In the genomic region with DNA sequence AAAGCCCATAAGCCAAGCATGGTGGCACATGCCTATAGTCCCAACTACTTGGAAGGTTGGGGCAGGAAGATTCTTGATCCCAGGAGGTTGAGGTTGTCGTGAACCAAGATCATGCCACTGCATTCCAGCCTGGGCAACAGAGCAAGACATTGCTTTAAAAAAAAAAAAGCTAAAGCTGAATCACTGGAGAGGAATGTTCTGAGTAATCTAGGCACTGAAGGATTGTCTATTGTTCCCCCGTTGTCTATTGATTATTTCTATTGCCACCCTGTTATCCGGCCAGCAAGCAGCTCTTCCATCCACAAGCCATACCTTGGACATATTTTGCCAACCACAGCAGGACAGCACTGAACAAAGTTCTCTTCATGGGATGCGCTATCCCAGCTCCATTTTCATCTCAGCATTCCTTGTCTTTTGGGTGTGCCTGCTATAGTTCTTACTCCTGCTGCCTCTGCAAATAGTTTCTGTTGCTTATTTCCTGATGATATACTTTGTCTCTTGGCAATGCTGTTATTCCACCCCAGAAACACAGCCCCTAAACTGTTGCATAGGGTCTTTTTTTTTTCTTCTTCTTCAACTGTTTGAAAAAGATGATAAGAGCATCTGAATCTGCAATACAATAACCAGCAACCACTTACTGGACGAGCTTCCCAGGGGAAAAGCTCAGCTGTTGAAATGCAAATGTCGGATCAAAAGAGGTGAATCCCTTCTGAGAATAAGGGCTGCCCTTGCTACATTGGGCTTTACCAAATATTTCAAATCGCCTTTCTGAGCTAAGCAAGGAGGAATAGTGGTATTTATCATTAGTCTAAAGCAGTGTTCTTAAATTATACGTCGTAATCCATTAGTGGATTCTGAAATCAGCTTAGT, we compare ENCODE assay signal across 13 cellular contexts. TPM values are rescaled to one million over a fixed set of nuclear protein-coding genes. Genes with fewer than 3 reads are reported as not detected.
DNase-seq lines count a peak whose midpoint lies in the region; ATAC-seq and TF ChIP-seq lines count a peak whose summit lies in the region.
"Had no signal": no experiment of that assay in that cellular context is flagged by ENCODE, and none has a peak within 500 bp of the region (broad histone marks: within the 10 kb centered on the region; RNA-seq: fewer than 3 reads in every experiment).

No MANE protein-coding gene starts in this region.

- H3F3A ChIP-seq in PC-3 (ENCODE audit: low read length, unreplicated experiment), result no peaks in the 10 kb centered on the region

- DNase-seq in H7, result peak; percentile 55
- peak; percentile 63 for DNase-seq in PC-3
- DNase-seq in esophagus muscularis mucosa (ENCODE audit: extremely low spot score), result peak; percentile 47
- DNase-seq in non-pigmented ciliary epithelial cell (ENCODE audit: low read depth), result peak; percentile 6
- DNase-seq in left colon, result no peak
- DNase-seq in NCI-H2227 (lab: John Stamatoyannopoulos, UW; ENCODE audit: unreplicated experiment), result no peak
- no peak for DNase-seq in activated naive CD4-positive, alpha-beta T cell treated with anti-CD3 and anti-CD28 coated beads, Interleukin-2, amount 50 U/mL, for 16 hours
- DNase-seq in stimulated activated naive CD8-positive, alpha-beta T cell treated with anti-CD3 and anti-CD28 coated beads, Interleukin-15, amount 100 ng/mL, for 72 hours, result no peak
- DNase-seq: activated CD4-positive, alpha-beta T cell treated with anti-CD3 and anti-CD28 coated beads, Interleukin-2, amount 50 U/mL, for 1 hour; activated effector memory CD4-positive, alpha-beta T cell treated with Interleukin-2 at 50 U/mL for 16 hours; T-helper 1 cell had no signal

- ATAC-seq in PC-3 (peak; percentile 60), left colon (no peak)
- ATAC-seq in stimulated activated naive CD8-positive, alpha-beta T cell treated with anti-CD3 and anti-CD28 coated beads, Interleukin-15, amount 100 ng/mL, for 72 hours, result no peak

- no peak overlapping the region for H3K9ac ChIP-seq in PC-3 (ENCODE audit: low read length)

- POLR2A ChIA-PET in PC-3 (lab: Charles Lee; ENCODE audit: unreplicated experiment), result interaction anchor here (0.6 kb wide), 1 partner anchor 352 kb away, joined by 3 read pairs; no protein-coding TSS in a partner anchor

- H3K79me2 ChIP-seq in PC-3 (ENCODE audit: low read length), result no peaks in the 10 kb centered on the region

- H3K27ac ChIP-seq in PC-3 (ENCODE audit: low read length) (no peak overlapping the region), esophagus muscularis mucosa (replicated peaks in 1 of 4) (no peak overlapping the region)
- H3K27ac ChIP-seq: prostate gland had no signal

- H3K27me3 ChIP-seq in H7 (ENCODE audit: control insufficient read depth, insufficient read depth, low read length) (no peaks in the 10 kb centered on the region; the same call in 1 of the 2 replicates), PC-3 (ENCODE audit: low read length) (no peaks in the 10 kb centered on the region), esophagus muscularis mucosa (peaks cover 0 to 2% (median 0%) of the 10 kb centered on the region in 4 donors)

- no peaks in the 10 kb centered on the region for H3K9me2 ChIP-seq in PC-3 (replicated peaks; ENCODE audit: low read length)

- no TSS peak for BruUV-seq in PC-3 (replicated peaks; lab: Mats Ljungman, UMichigan)

- 75% methylated on average over 9 of the region's 9 CpGs for WGBS in esophagus muscularis mucosa

- no peaks in the 10 kb centered on the region for H3K4me1 Mint-ChIP-seq in stimulated activated naive CD8-positive, alpha-beta T cell treated with anti-CD3 and anti-CD28 coated beads, Interleukin-15, amount 100 ng/mL, for 72 hours

- H3K4me3 Mint-ChIP-seq in stimulated activated naive CD8-positive, alpha-beta T cell treated with anti-CD3 and anti-CD28 coated beads, Interleukin-15, amount 100 ng/mL, for 72 hours, result no peak overlapping the region

- TF ChIP-seq CTCF in PC-3 (conservative IDR thresholded peaks at IDR 0.05; ENCODE audit: low read depth, low read length), result no peak
- no peak for TF ChIP-seq CTCF in esophagus muscularis mucosa (IDR thresholded peaks at IDR 0.05)

- H3K9me3 ChIP-seq in PC-3 (ENCODE audit: low read length), result no peaks in the 10 kb centered on the region
- H3K9me3 ChIP-seq in esophagus muscularis mucosa, result no peaks in the 10 kb centered on the region
- H3K9me3 ChIP-seq: prostate gland had no signal

- intact Hi-C loops in PC-3 (cut with micrococcal nuclease) (no loop called here), esophagus muscularis mucosa (cut with DNase I) (no loop called here), left colon (cut with DNase I, micrococcal nuclease) (no loop called here)

- H3K4me1 ChIP-seq in PC-3 (ENCODE audit: insufficient read depth, low read length) (peaks cover 12% of the 10 kb centered on the region), esophagus muscularis mucosa (no peaks in the 10 kb centered on the region)
- H3K4me1 ChIP-seq: prostate gland had no signal

- CTCF ChIA-PET in PC-3 (lab: Charles Lee), result no interaction called here

- no peaks in the 10 kb centered on the region for H3K9me3 Mint-ChIP-seq in stimulated activated naive CD8-positive, alpha-beta T cell treated with anti-CD3 and anti-CD28 coated beads, Interleukin-15, amount 100 ng/mL, for 72 hours

- H4K20me1 ChIP-seq in PC-3 (ENCODE audit: low read length), result no peaks in the 10 kb centered on the region

- no peak for TF ChIP-seq POLR2A in esophagus muscularis mucosa (IDR thresholded peaks at IDR 0.05; ENCODE audit: low read depth)

- H3K4me3 ChIP-seq in H7 (ENCODE audit: insufficient read depth, low read depth, low read length) (no peak overlapping the region), PC-3 (ENCODE audit: low read length) (no peak overlapping the region), esophagus muscularis mucosa (no peak overlapping the region)
- H3K4me3 ChIP-seq: prostate gland had no signal

- no peak overlapping the region for H3K27ac Mint-ChIP-seq in stimulated activated naive CD8-positive, alpha-beta T cell treated with anti-CD3 and anti-CD28 coated beads, Interleukin-15, amount 100 ng/mL, for 72 hours

- 0 out of 2 replicates have a peak overlapping the region, but pooled peaks have one; percentile 25 for H3K4me2 ChIP-seq in PC-3 (ENCODE audit: low read length)

- H2AFZ ChIP-seq in PC-3 (ENCODE audit: low read length), result no peak overlapping the region

- H3K36me3 ChIP-seq in H7 (replicated peaks; ENCODE audit: control insufficient read depth, insufficient read depth, low read length) (no peaks in the 10 kb centered on the region), PC-3 (ENCODE audit: low read depth, low read length) (no peaks in the 10 kb centered on the region), esophagus muscularis mucosa (no peaks in the 10 kb centered on the region)
- H3K36me3 ChIP-seq: prostate gland had no signal

- no peak for TF ChIP-seq EP300 in esophagus muscularis mucosa (IDR thresholded peaks at IDR 0.05)

- H3K27me3 Mint-ChIP-seq in stimulated activated naive CD8-positive, alpha-beta T cell treated with anti-CD3 and anti-CD28 coated beads, Interleukin-15, amount 100 ng/mL, for 72 hours, result no peaks in the 10 kb centered on the region

RNA-seq across cellular contexts. Expression of a gene that starts 22.2 kb away (rescaled TPM):
- total RNA-seq in H7 (2014; rRNA removed; shearing (Covaris generic)), result 0.07 TPM in 1 of 2 replicates, not detected in the other
- total RNA-seq in PC-3 (2014; rRNA removed) (not detected in 2 replicates), esophagus muscularis mucosa (not detected), left colon (not detected)
- total RNA-seq: lung microvascular endothelial cell had no signal

Comparison
In these comparisons a context has a peak if more than half of its experiments do, and no peak if none do; other contexts are left out.
1. DNase-seq: peak in H7 (single experiment), PC-3 (single experiment), esophagus muscularis mucosa (single experiment) and non-pigmented ciliary epithelial cell (single experiment); none in left colon (0 of 2), NCI-H2227 (single experiment), activated naive CD4-positive, alpha-beta T cell treated with anti-CD3 and anti-CD28 coated beads, Interleukin-2, amount 50 U/mL, for 16 hours (single experiment) and stimulated activated naive CD8-positive, alpha-beta T cell treated with anti-CD3 and anti-CD28 coated beads, Interleukin-15, amount 100 ng/mL, for 72 hours (0 of 2).